1 cellular context compared by ENCODE assay signal in genomic region chr10:95464280-95464679, GRCh38.
TF ChIP-seq lines count a peak whose summit lies in the region.

No MANE protein-coding gene starts in this region.

TF ChIP-seq in GM23338, 12 proteins besides CTCF, POLR2A, EP300 and RAD21:
- TF ChIP-seq ZNF462 (CRISPR knock-in tag; IDR thresholded peaks at IDR 0.05) (no peak), CREB1 (CRISPR knock-in tag; IDR thresholded peaks at IDR 0.05; ENCODE audit: low read depth) (no peak), EZH2 (IDR thresholded peaks at IDR 0.05; ENCODE audit: low read depth, unreplicated experiment) (no peak), NANOG (IDR thresholded peaks at IDR 0.05; ENCODE audit: borderline replicate concordance) (no peak), POLR2AphosphoS5 (IDR thresholded peaks at IDR 0.05; ENCODE audit: low read depth) (no peak), REST (IDR thresholded peaks at IDR 0.05; ENCODE audit: unreplicated experiment) (no peak), ZNF114 (CRISPR knock-in tag; IDR thresholded peaks at IDR 0.05) (no peak), JUNB (IDR thresholded peaks at IDR 0.05; ENCODE audit: unreplicated experiment) (no peak), ETS1 (IDR thresholded peaks at IDR 0.05) (no peak), STAT1 (IDR thresholded peaks at IDR 0.05; ENCODE audit: unreplicated experiment) (no peak), EZH2phosphoT487 (IDR thresholded peaks at IDR 0.05; ENCODE audit: unreplicated experiment) (no peak), ZNF331 (CRISPR knock-in tag; IDR thresholded peaks at IDR 0.05; ENCODE audit: low read depth) (no peak)
